ENCODE assay signal across 8 cellular contexts in the genomic region with DNA sequence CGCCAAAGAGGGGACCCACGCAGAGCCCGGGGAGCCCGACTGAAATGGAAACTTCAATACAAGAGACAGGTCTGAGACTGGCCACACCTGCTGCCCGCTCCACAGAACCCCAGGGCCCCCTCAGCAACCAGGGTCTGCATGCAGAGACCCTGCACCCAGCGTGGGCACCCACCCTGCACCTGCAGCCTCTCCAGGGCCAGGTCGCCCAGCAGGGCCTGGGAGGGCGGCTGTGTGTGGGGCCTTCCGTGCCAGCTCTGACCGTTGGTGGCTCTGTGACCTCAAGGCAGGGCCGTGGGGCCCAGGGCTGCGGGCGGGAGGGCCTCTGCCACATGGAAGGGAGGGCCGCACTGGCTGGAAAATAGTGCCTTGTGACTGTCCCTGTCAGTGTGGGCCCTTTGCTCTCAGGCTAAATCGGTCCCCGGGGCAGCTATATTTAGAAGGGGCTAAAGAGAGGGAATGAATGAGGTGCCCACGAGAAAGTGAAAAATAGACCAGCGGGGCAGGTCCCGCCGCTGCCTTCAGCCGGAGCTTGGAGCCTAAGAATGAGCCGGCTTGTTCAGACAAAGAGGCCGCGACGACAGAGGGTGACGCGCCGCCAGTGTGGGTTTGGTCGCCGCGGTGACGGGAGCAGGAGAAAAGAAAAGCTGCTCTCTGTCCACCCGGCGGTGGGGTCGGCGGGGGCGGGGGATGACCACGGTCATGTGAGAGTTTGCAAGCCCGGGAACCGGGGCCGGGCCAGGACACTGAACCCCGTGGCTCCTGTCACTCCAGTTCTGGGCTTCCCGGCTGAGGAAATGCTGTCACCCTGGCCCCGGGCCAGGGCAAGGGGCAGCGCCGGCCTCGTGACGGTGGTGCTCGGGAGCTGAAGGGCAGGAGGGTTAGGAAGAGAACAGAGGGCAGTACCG.
A peak's percentile ranks its signal among the peaks of the same experiment; 100 is the strongest.
DNase-seq lines count a peak whose midpoint lies in the region; ATAC-seq and TF ChIP-seq lines count a peak whose summit lies in the region.

No MANE protein-coding gene starts in this region.

- intact Hi-C loops in prostate gland (cut with DNase I), result no loop called here

- TF ChIP-seq CTCF in GM06990 (IDR thresholded peaks at IDR 0.05; ENCODE audit: insufficient read depth, low read length, poor library complexity, severe bottlenecking) (no peak), prostate gland (IDR thresholded peaks at IDR 0.05) (no peak), foreskin keratinocyte (conservative IDR thresholded peaks at IDR 0.05) (no peak)

- H3K27me3 ChIP-seq in GM06990 (replicated peaks; ENCODE audit: control insufficient read depth, insufficient read depth, low read length) (no peaks in the 10 kb centered on the region), prostate gland (replicated peaks; ENCODE audit: insufficient read depth) (no peaks in the 10 kb centered on the region), foreskin keratinocyte (no peaks in the 10 kb centered on the region)

- H3K4me1 ChIP-seq in prostate gland (replicated peaks) (peaks cover 32% of the 10 kb centered on the region), foreskin keratinocyte (peaks cover 4% of the 10 kb centered on the region)

- 40 to 65% (median 61%) methylated on average over 49 to 50 of the region's 50 CpGs for WGBS in adipose tissue, 3 donors
- 33% methylated on average over 50 of the region's 50 CpGs for WGBS in prostate gland

- H3K27ac ChIP-seq in adipose tissue (ENCODE audit: low read depth, low read length) (peak overlapping the region; percentile 42), prostate gland (peak overlapping the region; percentile 3 to 92), foreskin keratinocyte (no peak overlapping the region)

- DNase-seq in GM06990 (ENCODE audit: extremely low read depth, insufficient read length) (peak; percentile 63), hippocampal formation (lab: John Stamatoyannopoulos, UW) (peak; percentile 83 to 87), prostate gland (ENCODE audit: low spot score) (peak; percentile 45), LoVo (ENCODE audit: low spot score) (no peak), foreskin keratinocyte (no peak), NCI-H187 (lab: John Stamatoyannopoulos, UW) (no peak)

- H3K4me3 ChIP-seq in GM06990 (replicated peaks; ENCODE audit: low read depth, low read length) (no peak overlapping the region; the same call in 1 of the 2 replicates), prostate gland (no peak overlapping the region)

- TF ChIP-seq POLR2A in prostate gland (IDR thresholded peaks at IDR 0.05), result no peak

- H3K36me3 ChIP-seq in GM06990 (ENCODE audit: control insufficient read depth, insufficient read depth, low read length), result no peaks in the 10 kb centered on the region
- H3K36me3 ChIP-seq in prostate gland, result no peaks in the 10 kb centered on the region

- ATAC-seq in foreskin keratinocyte (no peak), HG03460 (IDR thresholded peaks at IDR 0.05; ENCODE audit: unreplicated experiment) (no peak)

- no peaks in the 10 kb centered on the region for H3K9me3 ChIP-seq in prostate gland

Comparison
In these comparisons a context has a peak if more than half of its experiments do, and no peak if none do; other contexts are left out.
1. DNase-seq: peak in GM06990 (single experiment), hippocampal formation (2 of 2) and prostate gland (single experiment); none in LoVo (single experiment), foreskin keratinocyte (0 of 2) and NCI-H187 (0 of 2).